26 cellular contexts compared by ENCODE assay signal in genomic region chr16:85452364-85453178, GRCh38.
DNase-seq lines count a peak whose midpoint lies in the region; TF ChIP-seq lines count a peak whose summit lies in the region.
"Had no signal": no experiment of that assay in that cellular context is flagged by ENCODE, and none has a peak within 500 bp of the region (broad histone marks: within the 10 kb centered on the region; RNA-seq: fewer than 3 reads in every experiment).

No MANE protein-coding gene starts in this region.

- H3K9me3 ChIP-seq in KOPT-K1 (ENCODE audit: insufficient read depth, low read length, poor library complexity, severe bottlenecking), result no peaks in the 10 kb centered on the region
- H3K9me3 ChIP-seq in colonic mucosa, result no peaks in the 10 kb centered on the region
- no peaks in the 10 kb centered on the region for H3K9me3 ChIP-seq in neuronal stem cell (replicated peaks in 1 of 2; ENCODE audit: control insufficient read depth in 2 of 2, insufficient read depth in 1 of 2, low read depth in 1 of 2, low read length in 2 of 2)
- H3K9me3 ChIP-seq: heart left ventricle, lower lobe of right lung, psoas muscle, thoracic aorta had no signal

- peak overlapping the region; percentile 48 for H2AK5ac ChIP-seq in neuronal stem cell (ENCODE audit: low read depth, low read length)

- peak overlapping the region; percentile 98 for H3K27ac ChIP-seq in KOPT-K1 (ENCODE audit: low read depth, low read length, poor library complexity, severe bottlenecking)
- no peak overlapping the region for H3K27ac ChIP-seq in colonic mucosa
- H3K27ac ChIP-seq in neuronal stem cell (replicated peaks; ENCODE audit: low read length), result no peak overlapping the region
- H3K27ac ChIP-seq: 22Rv1, heart left ventricle, lower lobe of right lung, psoas muscle, thoracic aorta had no signal

- H3K23ac ChIP-seq in neuronal stem cell (ENCODE audit: low read depth, low read length, poor library complexity), result no peak overlapping the region

- H4K91ac ChIP-seq in neuronal stem cell (ENCODE audit: low read depth, low read length, poor library complexity), result no peak overlapping the region

- DNase-seq in DMS53 (lab: John Stamatoyannopoulos, UW) (peak; percentile 37), DMS53 treated with DMSO at 0.1 percent for 48 hours (lab: John Stamatoyannopoulos, UW; ENCODE audit: unreplicated experiment) (no peak), colonic mucosa (no peak), neuronal stem cell (ENCODE audit: low spot score) (no peak), SIG-M5 treated with dmso at 0.1 percent for 504 hours (lab: John Stamatoyannopoulos, UW; ENCODE audit: unreplicated experiment) (no peak), NCI-H1048 (lab: John Stamatoyannopoulos, UW) (no peak)
- DNase-seq in stimulated activated CD4-positive, alpha-beta T cell treated with anti-CD3 and anti-CD28 coated beads, Interleukin-1b, Interleukin-23, amount 100 ng/mL, for 48 hours, result no peak
- DNase-seq: activated CD4-positive, alpha-beta T cell treated with anti-CD3 and anti-CD28 coated beads for 4 hours; activated CD8-positive, alpha-beta memory T cell treated with anti-CD3 and anti-CD28 coated beads for 24 hours; activated effector memory CD4-positive, alpha-beta T cell treated with Interleukin-2 at 50 U/mL for 16 hours; activated naive CD8-positive, alpha-beta T cell treated with anti-CD3 and anti-CD28 coated beads for 36 hours; aorta; CD4-positive, alpha-beta T cell; cortex of kidney; DMS 273 treated with DMSO at 0.1 percent for 48 hours; effector memory CD8-positive, alpha-beta T cell; foreskin fibroblast; heart left ventricle; lower lobe of right lung; NCI-H2029 treated with DMSO at 0.1 percent for 48 hours; NCI-H226; psoas muscle; stimulated activated naive CD8-positive, alpha-beta T cell treated with anti-CD3 and anti-CD28 coated beads, Interleukin-15, Interleukin-2, amounts not matched to agents 100 U/mL and 50 U/mL, for 24 hours had no signal

- H3K36me3 ChIP-seq in KOPT-K1 (ENCODE audit: insufficient read depth, low read length), result no peaks in the 10 kb centered on the region
- H3K36me3 ChIP-seq in colonic mucosa, result no peaks in the 10 kb centered on the region
- H3K36me3 ChIP-seq in neuronal stem cell (replicated peaks in 1 of 2; ENCODE audit: control insufficient read depth in 2 of 2, insufficient read depth in 2 of 2, low read length in 2 of 2), result no peaks in the 10 kb centered on the region
- H3K36me3 ChIP-seq: heart left ventricle, lower lobe of right lung, thoracic aorta had no signal

- no peak overlapping the region for H2AFZ ChIP-seq in neuronal stem cell (ENCODE audit: low read length)

- H2BK15ac ChIP-seq in neuronal stem cell (ENCODE audit: low read length), result peak overlapping the region; percentile 63

- H3K4me1 ChIP-seq in colonic mucosa (peaks cover 10% of the 10 kb centered on the region), neuronal stem cell (ENCODE audit: control insufficient read depth in 2 of 2, insufficient read depth in 1 of 2, low read depth in 1 of 2, low read length in 2 of 2) (peaks cover 5 to 35% of the 10 kb centered on the region in 2 donors)

- H3K27me3 ChIP-seq in colonic mucosa (no peaks in the 10 kb centered on the region), neuronal stem cell (ENCODE audit: control insufficient read depth in 3 of 3, insufficient read depth in 3 of 3, low read depth in 1 of 3, low read length in 3 of 3) (peaks cover 0 to 30% (median 0%) of the 10 kb centered on the region in 3 experiments)

- H3K79me1 ChIP-seq in neuronal stem cell (ENCODE audit: low read depth, low read length), result no peaks in the 10 kb centered on the region

- no peak overlapping the region for H3K18ac ChIP-seq in neuronal stem cell (ENCODE audit: low read length)

- no peak overlapping the region for H3K4ac ChIP-seq in neuronal stem cell (ENCODE audit: low read length)

- H3K9ac ChIP-seq in colonic mucosa (ENCODE audit: low read depth in 2 of 2, low read length in 2 of 2), result peak overlapping the region; percentile 31 to 35
- no peak overlapping the region for H3K9ac ChIP-seq in neuronal stem cell (ENCODE audit: low read depth, low read length, poor library complexity)

- H3K4me3 ChIP-seq in colonic mucosa (no peak overlapping the region), neuronal stem cell (ENCODE audit: low read length in 2 of 2) (no peak overlapping the region)
- H3K4me3 ChIP-seq: heart left ventricle, lower lobe of right lung, psoas muscle, thoracic aorta had no signal

- no peak overlapping the region for H3K14ac ChIP-seq in neuronal stem cell (ENCODE audit: low read length)

- TF ChIP-seq CTCF in colonic mucosa (IDR thresholded peaks at IDR 0.05), result no peak

- H2BK12ac ChIP-seq in neuronal stem cell (ENCODE audit: low read length), result no peak overlapping the region

- peak overlapping the region; percentile 35 for H2BK5ac ChIP-seq in neuronal stem cell (ENCODE audit: low read length)

- no peak overlapping the region for H3K4me2 ChIP-seq in neuronal stem cell (ENCODE audit: insufficient read depth, low read length, poor library complexity, severe bottlenecking)

- H4K8ac ChIP-seq in neuronal stem cell (ENCODE audit: low read depth, low read length), result no peak overlapping the region

- WGBS in neuronal stem cell (ENCODE audit: extremely low coverage in 2 of 2, insufficient read length in 2 of 2, insufficient replicate concordance in 1 of 2), 2 donors, result no CpG with 5 or more reads among the region's 20 CpGs

- H2BK120ac ChIP-seq in neuronal stem cell (ENCODE audit: low read depth, low read length), result no peak overlapping the region

- intact Hi-C loops in colonic mucosa (cut with DNase I), result no loop called here
